Comparison of ENCODE assay signal across 8 cellular contexts in the genomic region with DNA sequence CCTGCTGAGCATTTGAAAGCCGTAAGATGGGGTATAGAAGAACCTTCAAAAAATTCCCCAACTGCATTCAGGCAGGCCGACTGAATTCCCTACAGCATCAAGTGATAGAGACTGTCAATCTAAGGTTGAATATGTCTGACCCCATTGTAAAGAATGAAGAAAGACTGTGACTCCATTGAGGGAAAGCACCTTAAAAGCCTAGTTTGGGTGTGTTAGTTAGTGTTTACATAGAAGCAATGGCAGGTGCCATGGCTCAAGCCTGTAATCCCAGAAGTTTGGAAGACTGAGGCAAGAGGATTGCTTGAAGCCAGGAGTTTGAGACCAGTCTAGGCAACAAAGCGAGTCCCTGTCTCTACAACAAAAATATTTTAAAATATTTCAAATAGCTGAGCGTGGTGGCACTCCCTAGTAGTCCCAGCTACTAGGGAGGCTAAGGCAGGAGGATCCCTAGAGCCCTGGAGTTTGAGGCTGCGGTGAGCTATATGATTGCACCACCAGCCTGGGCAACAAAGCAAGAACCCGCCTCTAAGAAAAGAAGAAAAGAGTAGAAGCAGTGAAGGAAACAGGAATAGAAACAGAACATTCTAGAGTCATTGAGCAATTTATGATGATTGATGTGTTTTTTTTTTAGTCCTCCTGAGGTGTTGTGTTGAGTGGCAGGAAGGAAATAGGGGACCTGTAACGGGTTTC. TPM values are rescaled to one million over a fixed set of nuclear protein-coding genes. Genes with fewer than 3 reads are reported as not detected.
A peak's percentile ranks its signal among the peaks of the same experiment; 100 is the strongest.
DNase-seq lines count a peak whose midpoint lies in the region; ATAC-seq and TF ChIP-seq lines count a peak whose summit lies in the region.

No MANE protein-coding gene starts in this region.

- TF ChIP-seq CTCF in C4-2B (conservative IDR thresholded peaks at IDR 0.05) (no peak), foreskin keratinocyte (conservative IDR thresholded peaks at IDR 0.05) (no peak)

- H3K4me3 Mint-ChIP-seq in stimulated activated memory B cell treated with anti-CD40 and anti-IgM and Interleukin-4, amounts not matched to agents 10 μg/mL and 1 μg/mL and 100 μg/mL, for 72 hours: no peak overlapping the region

- H3K9me3 Mint-ChIP-seq in stimulated activated memory B cell treated with anti-CD40 and anti-IgM and Interleukin-4, amounts not matched to agents 10 μg/mL and 1 μg/mL and 100 μg/mL, for 72 hours: no peaks in the 10 kb centered on the region

- H3K4me1 ChIP-seq in foreskin keratinocyte: peaks cover 22% of the 10 kb centered on the region

- H3K27me3 Mint-ChIP-seq in stimulated activated memory B cell treated with anti-CD40 and anti-IgM and Interleukin-4, amounts not matched to agents 10 μg/mL and 1 μg/mL and 100 μg/mL, for 72 hours: no peaks in the 10 kb centered on the region

- peaks cover 15% of the 10 kb centered on the region for H3K36me3 Mint-ChIP-seq in stimulated activated memory B cell treated with anti-CD40 and anti-IgM and Interleukin-4, amounts not matched to agents 10 μg/mL and 1 μg/mL and 100 μg/mL, for 72 hours

- DNase-seq in RPMI7951 (ENCODE audit: low read depth): peak; percentile 35
- no peak for DNase-seq in foreskin keratinocyte

- no peaks in the 10 kb centered on the region for H3K4me1 Mint-ChIP-seq in stimulated activated memory B cell treated with anti-CD40 and anti-IgM and Interleukin-4, amounts not matched to agents 10 μg/mL and 1 μg/mL and 100 μg/mL, for 72 hours

- H3K27me3 ChIP-seq in foreskin keratinocyte: no peaks in the 10 kb centered on the region

- ATAC-seq in GM21717 (IDR thresholded peaks at IDR 0.05; ENCODE audit: unreplicated experiment) (peak; percentile 17), foreskin keratinocyte (no peak), HG03097 (IDR thresholded peaks at IDR 0.05; ENCODE audit: low FRiP score, unreplicated experiment) (no peak), HG02759 (IDR thresholded peaks at IDR 0.05; ENCODE audit: unreplicated experiment) (no peak), HG03378 (IDR thresholded peaks at IDR 0.05; ENCODE audit: unreplicated experiment) (no peak)
- peak; percentile 44 for ATAC-seq in stimulated activated memory B cell treated with anti-CD40 and anti-IgM and Interleukin-4, amounts not matched to agents 10 μg/mL and 1 μg/mL and 100 μg/mL, for 72 hours

- H3K27ac ChIP-seq in C4-2B: peak overlapping the region; percentile 84
- peak overlapping the region; percentile 35 for H3K27ac ChIP-seq in foreskin keratinocyte

- H3K27ac Mint-ChIP-seq in stimulated activated memory B cell treated with anti-CD40 and anti-IgM and Interleukin-4, amounts not matched to agents 10 μg/mL and 1 μg/mL and 100 μg/mL, for 72 hours: no peak overlapping the region

RNA-seq across cellular contexts. Expression of gene POLR3GL, which starts 15.4 kb away (rescaled TPM):
- total RNA-seq in RPMI7951 (2014; rRNA removed; shearing (Covaris generic)): 16.5 and 17.1 TPM in 2 replicates
- 16.4 and 17.5 TPM in 2 replicates for total RNA-seq in foreskin keratinocyte
- polyA plus RNA-seq in foreskin keratinocyte: 22.6 and 22.9 TPM in 2 replicates

RNA-seq across cellular contexts. Expression of gene ANKRD34A, which starts 15.5 kb away (rescaled TPM):
- 1.3 and 2.0 TPM in 2 replicates for total RNA-seq in RPMI7951 (2014; rRNA removed; shearing (Covaris generic))
- 1.0 and 1.1 TPM in 2 replicates for total RNA-seq in foreskin keratinocyte
- 1.2 TPM in 2 replicates for polyA plus RNA-seq in foreskin keratinocyte

RNA-seq across cellular contexts. Expression of gene TXNIP, which starts 16.5 kb away (rescaled TPM):
- total RNA-seq in RPMI7951 (2014; rRNA removed; shearing (Covaris generic)): 18.0 and 21.3 TPM in 2 replicates
- total RNA-seq in foreskin keratinocyte: 16.2 and 17.2 TPM in 2 replicates
- polyA plus RNA-seq in foreskin keratinocyte: 7.4 and 9.6 TPM in 2 replicates

RNA-seq across cellular contexts. Expression of gene LIX1L, which starts 22.1 kb away (rescaled TPM):
- 29.7 and 31.3 TPM in 2 replicates for total RNA-seq in RPMI7951 (2014; rRNA removed; shearing (Covaris generic))
- total RNA-seq in foreskin keratinocyte: 18.8 and 21.7 TPM in 2 replicates
- 11.7 TPM in 2 replicates for polyA plus RNA-seq in foreskin keratinocyte

RNA-seq across cellular contexts. Expression of gene HJV, which starts 41.6 kb away (rescaled TPM):
- 0.12 TPM in 1 of 2 replicates, not detected in the other for total RNA-seq in RPMI7951 (2014; rRNA removed; shearing (Covaris generic))
- total RNA-seq in foreskin keratinocyte: not detected in 2 replicates
- polyA plus RNA-seq in foreskin keratinocyte: not detected in 2 replicates

Comparison
In these comparisons a context has a peak if more than half of its experiments do, and no peak if none do; other contexts are left out.
1. ATAC-seq: peak in GM21717 (single experiment) and stimulated activated memory B cell treated with anti-CD40 and anti-IgM and Interleukin-4, amounts not matched to agents 10 μg/mL and 1 μg/mL and 100 μg/mL, for 72 hours (single experiment); none in foreskin keratinocyte (single experiment), HG03097 (single experiment), HG02759 (single experiment) and HG03378 (single experiment).